In genomic region chr6:161152904-161153662, GRCh38 we compare ENCODE assay signal across 1 cellular context.
A peak's percentile ranks its signal among the peaks of the same experiment; 100 is the strongest.
TF ChIP-seq lines count a peak whose summit lies in the region.

No MANE protein-coding gene starts in this region.

TF ChIP-seq in K562, 482 proteins besides CTCF, POLR2A, EP300 and RAD21 (continued from another document):
- TF ChIP-seq SMC3 (conservative IDR thresholded peaks at IDR 0.05; ENCODE audit: insufficient read depth, low read depth, low read length): peak; percentile 73
- no peak for TF ChIP-seq ZNF253 (CRISPR knock-in tag; conservative IDR thresholded peaks at IDR 0.05)
- TF ChIP-seq BRD9 (IDR thresholded peaks at IDR 0.05; ENCODE audit: low read depth, partially characterized antibody): no peak
- TF ChIP-seq GTF2E2 (tag; IDR thresholded peaks at IDR 0.05): no peak
- no peak for TF ChIP-seq RCOR1 (IDR thresholded peaks at IDR 0.05; ENCODE audit: borderline replicate concordance in 1 of 2, low read depth in 2 of 2, low read length in 2 of 2)
- no peak for TF ChIP-seq NFXL1 (CRISPR knock-in tag; IDR thresholded peaks at IDR 0.05)
- TF ChIP-seq SMARCA5 (IDR thresholded peaks at IDR 0.05): no peak
- no peak for TF ChIP-seq NR2F6 (CRISPR knock-in tag; IDR thresholded peaks at IDR 0.05)
- peak; percentile 62; the same call in 1 of the 2 replicates for TF ChIP-seq STAG1 (CRISPR knock-in tag; IDR thresholded peaks at IDR 0.05; ENCODE audit: borderline replicate concordance)
- TF ChIP-seq TFAM (CRISPR knock-in tag; conservative IDR thresholded peaks at IDR 0.05): no peak
- TF ChIP-seq DDX20 (tag; IDR thresholded peaks at IDR 0.05; ENCODE audit: low read depth): no peak
- TF ChIP-seq PCBP1 (IDR thresholded peaks at IDR 0.05; ENCODE audit: low read depth, low read length, poor library complexity, severe bottlenecking): no peak
- no peak for TF ChIP-seq TSHZ1 (CRISPR knock-in tag; IDR thresholded peaks at IDR 0.05)
- no peak for TF ChIP-seq SMAD3 (CRISPR knock-in tag; conservative IDR thresholded peaks at IDR 0.05)
